In the genomic region with DNA sequence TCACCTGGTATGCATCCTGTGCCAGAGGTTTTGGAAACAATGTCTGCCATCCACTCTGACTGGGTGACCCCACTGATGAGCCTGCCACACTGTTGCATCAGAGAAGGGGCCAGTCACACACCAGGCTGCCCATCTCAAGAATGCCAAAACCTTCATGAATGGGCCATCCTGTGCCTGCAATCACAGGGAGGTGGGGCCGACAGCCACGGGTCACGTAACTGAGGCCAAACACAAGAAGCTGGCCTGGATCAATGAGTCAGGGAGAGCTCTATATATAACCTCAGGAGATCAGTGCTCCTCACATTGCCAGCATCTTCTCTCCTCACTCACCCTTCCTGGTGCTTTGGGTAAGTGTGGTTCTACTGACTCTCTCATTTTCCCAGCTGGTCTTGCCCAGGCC, we compare ENCODE assay signal across 15 cellular contexts. TPM values are rescaled to one million over a fixed set of nuclear protein-coding genes. Genes with fewer than 3 reads are reported as not detected.
DNase-seq lines count a peak whose midpoint lies in the region; ATAC-seq, FAIRE-seq and TF ChIP-seq lines count a peak whose summit lies in the region.
"Had no signal": no experiment of that assay in that cellular context is flagged by ENCODE, and none has a peak within 500 bp of the region (broad histone marks: within the 10 kb centered on the region; RNA-seq: fewer than 3 reads in every experiment).

A gene with protein sequence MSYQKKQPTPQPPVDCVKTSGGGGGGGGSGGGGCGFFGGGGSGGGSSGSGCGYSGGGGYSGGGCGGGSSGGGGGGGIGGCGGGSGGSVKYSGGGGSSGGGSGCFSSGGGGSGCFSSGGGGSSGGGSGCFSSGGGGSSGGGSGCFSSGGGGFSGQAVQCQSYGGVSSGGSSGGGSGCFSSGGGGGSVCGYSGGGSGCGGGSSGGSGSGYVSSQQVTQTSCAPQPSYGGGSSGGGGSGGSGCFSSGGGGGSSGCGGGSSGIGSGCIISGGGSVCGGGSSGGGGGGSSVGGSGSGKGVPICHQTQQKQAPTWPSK (plus strand): TSS at position 301 of the 400 bp plus-strand sequence. CDS start 1,263 bp downstream, outside the sequence.

- H3K27ac Mint-ChIP-seq in stimulated activated naive CD8-positive, alpha-beta T cell treated with anti-CD3 and anti-CD28 coated beads, Interleukin-15, Interleukin-2, amounts not matched to agents 100 ng/mL and 50 ng/mL, for 24 hours = peak within 1 kb of the TSS; percentile 43
- no peak within 1 kb of the TSS for H3K27ac Mint-ChIP-seq in activated T-helper 2 cell treated with anti-CD3 and anti-CD28 coated beads, Interferon-gamma antibody, Interleukin-2, Interleukin-4, amounts not matched to agents 10 μg/mL and 5 μg/mL and 100 μg/mL, durations not matched to agents 14 hours and 24 hours and 36 hours
- peak within 1 kb of the TSS; percentile 9 for H3K27ac Mint-ChIP-seq in memory B cell

- TF ChIP-seq POLR2A in GM12891 (IDR thresholded peaks at IDR 0.05; ENCODE audit: low read depth, low read length) = no peak

- peaks cover 28% of the 10 kb centered on the region for H3K4me1 Mint-ChIP-seq in stimulated activated naive CD8-positive, alpha-beta T cell treated with anti-CD3 and anti-CD28 coated beads, Interleukin-15, Interleukin-2, amounts not matched to agents 100 ng/mL and 50 ng/mL, for 24 hours (ENCODE audit: low read depth)
- H3K4me1 Mint-ChIP-seq in activated T-helper 2 cell treated with anti-CD3 and anti-CD28 coated beads, Interferon-gamma antibody, Interleukin-2, Interleukin-4, amounts not matched to agents 10 μg/mL and 5 μg/mL and 100 μg/mL, durations not matched to agents 14 hours and 24 hours and 36 hours (ENCODE audit: low read depth) = peaks cover 24% of the 10 kb centered on the region
- peaks cover 15% of the 10 kb centered on the region for H3K4me1 Mint-ChIP-seq in memory B cell

- H3K36me3 Mint-ChIP-seq in stimulated activated naive CD8-positive, alpha-beta T cell treated with anti-CD3 and anti-CD28 coated beads, Interleukin-15, Interleukin-2, amounts not matched to agents 100 ng/mL and 50 ng/mL, for 24 hours (ENCODE audit: low read depth) = no peaks in the 10 kb centered on the region
- H3K36me3 Mint-ChIP-seq in activated T-helper 2 cell treated with anti-CD3 and anti-CD28 coated beads, Interferon-gamma antibody, Interleukin-2, Interleukin-4, amounts not matched to agents 10 μg/mL and 5 μg/mL and 100 μg/mL, durations not matched to agents 14 hours and 24 hours and 36 hours (ENCODE audit: low read depth) = no peaks in the 10 kb centered on the region
- H3K36me3 Mint-ChIP-seq in memory B cell = no peaks in the 10 kb centered on the region

- DNase-seq in stimulated activated naive CD8-positive, alpha-beta T cell treated with anti-CD3 and anti-CD28 coated beads, Interleukin-15, Interleukin-2, amounts not matched to agents 100 U/mL and 50 U/mL, for 24 hours = no peak
- DNase-seq in activated T-helper 2 cell treated with anti-CD3 and anti-CD28 coated beads, Interferon-gamma antibody, Interleukin-2, Interleukin-4, amounts not matched to agents 10 μg/mL and 5 μg/mL and 100 μg/mL, durations not matched to agents 14 hours and 24 hours and 36 hours (ENCODE audit: low spot score) = no peak
- DNase-seq in memory B cell (ENCODE audit: low spot score in 2 of 2) = no peak
- DNase-seq in GM12891 (ENCODE audit: insufficient read length, low spot score) = no peak
- DNase-seq: brain microvascular endothelial cell; DND-41; stimulated activated CD4-positive, alpha-beta T cell treated with anti-CD3 and anti-CD28 coated beads, Interleukin-12 subunit alpha, Interleukin-12 subunit beta, amount 100 ng/mL, for 4 hours; tibial artery had no signal

- no peaks in the 10 kb centered on the region for H3K9me3 Mint-ChIP-seq in stimulated activated naive CD8-positive, alpha-beta T cell treated with anti-CD3 and anti-CD28 coated beads, Interleukin-15, Interleukin-2, amounts not matched to agents 100 ng/mL and 50 ng/mL, for 24 hours
- H3K9me3 Mint-ChIP-seq in activated T-helper 2 cell treated with anti-CD3 and anti-CD28 coated beads, Interferon-gamma antibody, Interleukin-2, Interleukin-4, amounts not matched to agents 10 μg/mL and 5 μg/mL and 100 μg/mL, durations not matched to agents 14 hours and 24 hours and 36 hours = no peaks in the 10 kb centered on the region
- no peaks in the 10 kb centered on the region for H3K9me3 Mint-ChIP-seq in memory B cell

- H3K27me3 Mint-ChIP-seq in stimulated activated naive CD8-positive, alpha-beta T cell treated with anti-CD3 and anti-CD28 coated beads, Interleukin-15, Interleukin-2, amounts not matched to agents 100 ng/mL and 50 ng/mL, for 24 hours = peaks cover 53% of the 10 kb centered on the region
- H3K27me3 Mint-ChIP-seq in activated T-helper 2 cell treated with anti-CD3 and anti-CD28 coated beads, Interferon-gamma antibody, Interleukin-2, Interleukin-4, amounts not matched to agents 10 μg/mL and 5 μg/mL and 100 μg/mL, durations not matched to agents 14 hours and 24 hours and 36 hours (ENCODE audit: low read depth) = peaks cover 53% of the 10 kb centered on the region
- H3K27me3 Mint-ChIP-seq in memory B cell = peaks cover 10% of the 10 kb centered on the region

- ATAC-seq in stimulated activated naive CD8-positive, alpha-beta T cell treated with anti-CD3 and anti-CD28 coated beads, Interleukin-15, Interleukin-2, amounts not matched to agents 100 U/mL and 50 U/mL, for 24 hours = no peak
- no peak for ATAC-seq in memory B cell (ENCODE audit: low read depth)
- ATAC-seq in HG03442 (IDR thresholded peaks at IDR 0.05; ENCODE audit: unreplicated experiment) = no peak
- no peak for ATAC-seq in HG03095 (IDR thresholded peaks at IDR 0.05; ENCODE audit: unreplicated experiment)
- ATAC-seq in GM18868 (IDR thresholded peaks at IDR 0.05; ENCODE audit: unreplicated experiment) = no peak

- no peak for FAIRE-seq in GM12891 (lab: Jason Lieb, UNC)
- FAIRE-seq: endometrium, frontal cortex had no signal

- H3K4me3 Mint-ChIP-seq in stimulated activated naive CD8-positive, alpha-beta T cell treated with anti-CD3 and anti-CD28 coated beads, Interleukin-15, Interleukin-2, amounts not matched to agents 100 ng/mL and 50 ng/mL, for 24 hours = peak within 1 kb of the TSS; percentile 37
- H3K4me3 Mint-ChIP-seq in activated T-helper 2 cell treated with anti-CD3 and anti-CD28 coated beads, Interferon-gamma antibody, Interleukin-2, Interleukin-4, amounts not matched to agents 10 μg/mL and 5 μg/mL and 100 μg/mL, durations not matched to agents 14 hours and 24 hours and 36 hours (ENCODE audit: low read depth) = peak within 1 kb of the TSS; percentile 38
- peak within 1 kb of the TSS; percentile 67 for H3K4me3 Mint-ChIP-seq in memory B cell

- intact Hi-C loops in activated T-helper 2 cell treated with anti-CD3 and anti-CD28 coated beads, Interferon-gamma antibody, Interleukin-2, Interleukin-4, amounts not matched to agents 10 μg/mL and 5 μg/mL and 100 μg/mL, durations not matched to agents 14 hours and 24 hours and 36 hours (cut with micrococcal nuclease) = no loop called here

TF ChIP-seq in GM12891, 5 proteins besides CTCF, POLR2A, EP300 and RAD21:
- TF ChIP-seq PAX5 (IDR thresholded peaks at IDR 0.05; ENCODE audit: insufficient read depth, low read length, severe bottlenecking) (no peak), TAF1 (IDR thresholded peaks at IDR 0.05; ENCODE audit: low read depth, low read length) (no peak), POLR2AphosphoS5 (IDR thresholded peaks at IDR 0.05; ENCODE audit: low read depth, low read length) (no peak), POU2F2 (IDR thresholded peaks at IDR 0.05; ENCODE audit: low read depth, low read length) (no peak), SPI1 (IDR thresholded peaks at IDR 0.05; ENCODE audit: low read depth, low read length) (no peak)
TF ChIP-seq in GM12891: peak in this region for 0.

RNA-seq across cellular contexts. Expression of the gene that starts here (rescaled TPM):
- not detected in 2 replicates for total RNA-seq in activated T-helper 2 cell treated with anti-CD3 and anti-CD28 coated beads, Interferon-gamma antibody, Interleukin-2, Interleukin-4, amounts not matched to agents 10 μg/mL and 5 μg/mL and 100 μg/mL, durations not matched to agents 14 hours and 24 hours and 36 hours
- polyA plus RNA-seq in GM12891 (2012; ENCODE audit: low read depth, missing spikeins) = not detected
- total RNA-seq: frontal cortex, posterior vena cava had no signal
